ENCODE assay signal across 8 cellular contexts in genomic region chr10:51699145-51699474, GRCh38. TPM values are rescaled to one million over a fixed set of nuclear protein-coding genes. Genes with fewer than 3 reads are reported as not detected.
DNase-seq lines count a peak whose midpoint lies in the region; ATAC-seq and TF ChIP-seq lines count a peak whose summit lies in the region.

No MANE protein-coding gene starts in this region.

- CTCF ChIA-PET in RWPE1 (lab: Yijun Ruan, JAX) = no interaction called here
- CTCF ChIA-PET in GM10248 (lab: Yijun Ruan, JAX) = no interaction called here

- peak overlapping the region; percentile 66 for H2AK5ac ChIP-seq in neuronal stem cell (ENCODE audit: low read depth, low read length)

- TF ChIP-seq CTCF in RWPE1 (conservative IDR thresholded peaks at IDR 0.05; ENCODE audit: low read depth) (no peak), epithelial cell of proximal tubule (conservative IDR thresholded peaks at IDR 0.05; ENCODE audit: low read depth, low read length) (no peak), GM10248 (IDR thresholded peaks at IDR 0.05; ENCODE audit: control extremely low read depth, extremely low read depth, low read depth, missing control alignments) (no peak)

- H3K14ac ChIP-seq in neuronal stem cell (ENCODE audit: low read length) = no peak overlapping the region

- no peak overlapping the region for H2BK15ac ChIP-seq in neuronal stem cell (ENCODE audit: low read length)

- H3K4ac ChIP-seq in neuronal stem cell (ENCODE audit: low read length) = no peak overlapping the region

- peak overlapping the region; percentile 96 for H2AFZ ChIP-seq in neuronal stem cell (ENCODE audit: low read length)

- DNase-seq in RWPE1 (ENCODE audit: low spot score) (no peak), epithelial cell of proximal tubule (ENCODE audit: low read depth) (peak; percentile 37), neuronal stem cell (ENCODE audit: low spot score) (no peak), GM10248 (ENCODE audit: extremely low spot score) (no peak), KG1 (lab: John Stamatoyannopoulos, UW) (no peak)
- no peak for DNase-seq in activated effector memory CD4-positive, alpha-beta T cell treated with Interleukin-2 at 50 U/mL for 16 hours

- no peaks in the 10 kb centered on the region for H3K9me3 ChIP-seq in neuronal stem cell (replicated peaks in 1 of 2; ENCODE audit: control insufficient read depth in 2 of 2, insufficient read depth in 1 of 2, low read depth in 1 of 2, low read length in 2 of 2)

- peak overlapping the region; percentile 85 for H3K27ac ChIP-seq in RWPE1
- no peak overlapping the region for H3K27ac ChIP-seq in neuronal stem cell (replicated peaks; ENCODE audit: low read length)

- H3K79me1 ChIP-seq in neuronal stem cell (ENCODE audit: low read depth, low read length) = peaks cover 5% of the 10 kb centered on the region

- H2BK5ac ChIP-seq in neuronal stem cell (ENCODE audit: low read length) = peak overlapping the region; percentile 21

- peak; percentile 38 for ATAC-seq in GM18907 (IDR thresholded peaks at IDR 0.05; ENCODE audit: unreplicated experiment)
- ATAC-seq in HG02798 (IDR thresholded peaks at IDR 0.05; ENCODE audit: poor library complexity, unreplicated experiment) = peak; percentile 35

- peak overlapping the region; percentile 16 for H3K23ac ChIP-seq in neuronal stem cell (ENCODE audit: low read depth, low read length, poor library complexity)

- POLR2A ChIA-PET in RWPE1 (lab: Yijun Ruan, JAX; ENCODE audit: low non-redundant PET) (no interaction called here), GM10248 (lab: Yijun Ruan, JAX) (no interaction called here)

- peak overlapping the region; percentile 72 for H3K18ac ChIP-seq in neuronal stem cell (ENCODE audit: low read length)

- H3K36me3 ChIP-seq in neuronal stem cell (replicated peaks in 1 of 2; ENCODE audit: control insufficient read depth in 2 of 2, insufficient read depth in 2 of 2, low read length in 2 of 2) = peaks cover 9 to 38% of the 10 kb centered on the region in 2 donors

- no peak overlapping the region for H2BK120ac ChIP-seq in neuronal stem cell (ENCODE audit: low read depth, low read length)

- H3K9ac ChIP-seq in neuronal stem cell (ENCODE audit: low read depth, low read length, poor library complexity) = peak overlapping the region; percentile 5

- no CpG with 5 or more reads among the region's 14 CpGs for WGBS in neuronal stem cell (ENCODE audit: extremely low coverage in 2 of 2, insufficient read length in 2 of 2, insufficient replicate concordance in 1 of 2), 2 donors

- H2BK12ac ChIP-seq in neuronal stem cell (ENCODE audit: low read length) = no peak overlapping the region

- H4K91ac ChIP-seq in neuronal stem cell (ENCODE audit: low read depth, low read length, poor library complexity) = no peak overlapping the region

- H3K4me3 ChIP-seq in epithelial cell of proximal tubule (ENCODE audit: low read depth, low read length) = peak overlapping the region; percentile 67
- peak overlapping the region; percentile 71 to 90 for H3K4me3 ChIP-seq in neuronal stem cell (ENCODE audit: low read length in 2 of 2)

- H4K8ac ChIP-seq in neuronal stem cell (ENCODE audit: low read depth, low read length) = no peak overlapping the region

- H3K4me1 ChIP-seq in neuronal stem cell (ENCODE audit: control insufficient read depth in 2 of 2, insufficient read depth in 1 of 2, low read depth in 1 of 2, low read length in 2 of 2) = peaks cover 10 to 14% of the 10 kb centered on the region in 2 donors

- no peaks in the 10 kb centered on the region for H3K27me3 ChIP-seq in neuronal stem cell (ENCODE audit: control insufficient read depth in 3 of 3, insufficient read depth in 3 of 3, low read depth in 1 of 3, low read length in 3 of 3)

- peak overlapping the region; percentile 77 for H3K4me2 ChIP-seq in neuronal stem cell (ENCODE audit: insufficient read depth, low read length, poor library complexity, severe bottlenecking)

RNA-seq across cellular contexts. Expression of gene CSTF2T, which starts 0.3 kb away (rescaled TPM):
- 11.9 and 19.8 TPM in 2 replicates for total RNA-seq in epithelial cell of proximal tubule
- polyA plus RNA-seq in neuronal stem cell (2013, experiment 1 of 2) = 20.2 TPM
- polyA plus RNA-seq in neuronal stem cell (2013, experiment 2 of 2) = 20.7 TPM
